ENCODE assay signal across 8 cellular contexts in genomic region chr6:26172496-26172958, GRCh38.
DNase-seq lines count a peak whose midpoint lies in the region; ATAC-seq and TF ChIP-seq lines count a peak whose summit lies in the region.

No MANE protein-coding gene starts in this region.

- peak overlapping the region; percentile 92 to 93 for H3K27ac Mint-ChIP-seq in T-cell
- peak overlapping the region; percentile 97 for H3K27ac Mint-ChIP-seq in endodermal cell

- H3K9ac ChIP-seq in endodermal cell (ENCODE audit: extremely low read depth, low read length, poor library complexity, severe bottlenecking) = peak overlapping the region; percentile 83
- H3K9ac ChIP-seq in mucosa of rectum (ENCODE audit: low read depth in 1 of 2, low read length in 2 of 2) = peak overlapping the region; percentile 95 to 97

- no peak for DNase-seq in AG09309 (ENCODE audit: low read depth)
- DNase-seq in Jurkat, Clone E6-1 (ENCODE audit: low read depth, low spot score) = peak; percentile 61
- peak in 19 of 34 experiments; percentile 16 to 61 (median 30) for DNase-seq in T-cell
- DNase-seq in endodermal cell = no peak
- no peak for DNase-seq in vagina (ENCODE audit: extremely low spot score in 2 of 2)

- H3K36me3 Mint-ChIP-seq in T-cell (no peaks in the 10 kb centered on the region), endodermal cell (ENCODE audit: low read depth) (no peaks in the 10 kb centered on the region)

- H3K4me3 ChIP-seq in AG09309 (ENCODE audit: control insufficient read depth, low read depth, low read length) (peak overlapping the region; percentile 54), endodermal cell (ENCODE audit: low read length) (peak overlapping the region; percentile 99), mucosa of rectum (ENCODE audit: low read length in 2 of 2) (peak overlapping the region; percentile 87 to 95), vagina (peak overlapping the region; percentile 56 to 80)
- peak overlapping the region; percentile 60 for H3K4me3 ChIP-seq in Jurkat, Clone E6-1 (ENCODE audit: low read length)

- 17 to 20% methylated on average over 6 to 14 of the region's 14 CpGs for WGBS in endodermal cell (ENCODE audit: insufficient coverage in 1 of 2, insufficient read length in 1 of 2), 2 experiments

- H3K36me3 ChIP-seq in endodermal cell (ENCODE audit: control insufficient read depth, insufficient read depth, low read length) (no peaks in the 10 kb centered on the region), mucosa of rectum (ENCODE audit: control insufficient read depth in 2 of 2, insufficient read depth in 2 of 2, low read length in 2 of 2) (no peaks in the 10 kb centered on the region), vagina (no peaks in the 10 kb centered on the region)

- H3K4me3 Mint-ChIP-seq in T-cell (peak overlapping the region; percentile 76 to 96 (median 91)), endodermal cell (peak overlapping the region; percentile 92)

- H3K4me1 ChIP-seq in endodermal cell (ENCODE audit: control insufficient read depth, insufficient read depth, low read length) (no peaks in the 10 kb centered on the region), mucosa of rectum (ENCODE audit: control insufficient read depth in 2 of 2, insufficient read depth in 2 of 2, low read length in 2 of 2) (peaks cover 0 to 7% of the 10 kb centered on the region in 2 donors), vagina (peaks cover 9% of the 10 kb centered on the region)

- no peaks in the 10 kb centered on the region for H3K27me3 Mint-ChIP-seq in T-cell
- no peaks in the 10 kb centered on the region for H3K27me3 Mint-ChIP-seq in endodermal cell (ENCODE audit: insufficient read depth)

- H3K4me1 Mint-ChIP-seq in T-cell (peaks cover 46 to 55% (median 48%) of the 10 kb centered on the region in 3 donors), endodermal cell (peaks cover 2% of the 10 kb centered on the region)

- TF ChIP-seq POLR2A in vagina (IDR thresholded peaks at IDR 0.05) = peak in 1 of 2 donors; percentile 7

- CTCF ChIA-PET in T-cell (lab: Charles Lee) = interaction anchor here in 1 of 2 donors (0.7 to 3.1 kb wide), 7 partner anchors 11 to 78 kb away, joined by 3 to 36 read pairs (median 4); a partner anchor contains a TSS

- intact Hi-C loops in vagina (cut with DNase I) = loop anchor here (2.0 to 5.0 kb wide), 2 partner anchors 16 to 50 kb away; a partner anchor contains a TSS

- H3K9me3 ChIP-seq in endodermal cell (ENCODE audit: control insufficient read depth, low read length) (no peaks in the 10 kb centered on the region), mucosa of rectum (ENCODE audit: control insufficient read depth in 2 of 2, low read length in 2 of 2) (no peaks in the 10 kb centered on the region), vagina (no peaks in the 10 kb centered on the region)

- TF ChIP-seq CTCF in AG09309 (IDR thresholded peaks at IDR 0.05; ENCODE audit: control insufficient read depth, insufficient read depth, low read depth, low read length, missing control alignments) (no peak), endodermal cell (conservative IDR thresholded peaks at IDR 0.05) (no peak), vagina (IDR thresholded peaks at IDR 0.05) (no peak)

- no peaks in the 10 kb centered on the region for H3K9me3 Mint-ChIP-seq in T-cell
- H3K9me3 Mint-ChIP-seq in endodermal cell = no peaks in the 10 kb centered on the region

- peak overlapping the region; percentile 78 for H3K27ac ChIP-seq in endodermal cell (ENCODE audit: low read depth, low read length)
- H3K27ac ChIP-seq in mucosa of rectum (ENCODE audit: low read depth in 2 of 2, low read length in 2 of 2) = peak overlapping the region; percentile 97 to 98
- peak overlapping the region; percentile 95 for H3K27ac ChIP-seq in vagina

- ATAC-seq in GM18867 (IDR thresholded peaks at IDR 0.05; ENCODE audit: unreplicated experiment) (peak; percentile 17), T-cell (replicated peaks in 1 of 4) (peak; percentile 40 to 50 (median 44)), GM21526 (IDR thresholded peaks at IDR 0.05; ENCODE audit: low FRiP score, unreplicated experiment) (no peak)

- H3K27me3 ChIP-seq in endodermal cell (ENCODE audit: control insufficient read depth, insufficient read depth, low read length, poor library complexity, severe bottlenecking) = no peaks in the 10 kb centered on the region
- H3K27me3 ChIP-seq in mucosa of rectum (ENCODE audit: control insufficient read depth in 2 of 2, insufficient read depth in 2 of 2, low read length in 2 of 2) = no peaks in the 10 kb centered on the region
- no peaks in the 10 kb centered on the region for H3K27me3 ChIP-seq in vagina

- POLR2A ChIA-PET in T-cell (lab: Charles Lee) = interaction anchor here (0.6 to 5.0 kb wide), 19 partner anchors 9 to 979 kb away, joined by 3 to 75 read pairs (median 4); a partner anchor contains a TSS

Comparison
In these comparisons a context has a peak if more than half of its experiments do, and no peak if none do; other contexts are left out.
1. DNase-seq: peak in Jurkat, Clone E6-1 (single experiment) and T-cell (19 of 34); none in AG09309 (single experiment), endodermal cell (single experiment) and vagina (0 of 2).
2. Peak in every context shown above with its lines, with median percentiles within 50 percentile points of each other: H3K4me3 ChIP-seq and H3K27ac ChIP-seq.